ENCODE assay signal across 10 cellular contexts in genomic region chr19:35088514-35088913, GRCh38. TPM values are rescaled to one million over a fixed set of nuclear protein-coding genes. Genes with fewer than 3 reads are reported as not detected.
DNase-seq lines count a peak whose midpoint lies in the region; ATAC-seq and TF ChIP-seq lines count a peak whose summit lies in the region.
"Had no signal": no experiment of that assay in that cellular context is flagged by ENCODE, and none has a peak within 500 bp of the region (broad histone marks: within the 10 kb centered on the region; RNA-seq: fewer than 3 reads in every experiment).

No MANE protein-coding gene starts in this region.

- H3K27me3 ChIP-seq in PC-9 (ENCODE audit: insufficient read depth, low read depth), result no peaks in the 10 kb centered on the region

- no peaks in the 10 kb centered on the region for H3K9me3 ChIP-seq in PC-9 (ENCODE audit: insufficient read depth, low read depth)

- no peaks in the 10 kb centered on the region for H3K79me2 ChIP-seq in PC-9 (ENCODE audit: low read depth)

- peak overlapping the region in 2 of 8 donors; percentile 25 to 28 for H3K4me3 Mint-ChIP-seq in naive B cell
- no peak overlapping the region for H3K4me3 Mint-ChIP-seq in activated naive CD4-positive, alpha-beta T cell treated with anti-CD3 and anti-CD28 coated beads for 36 hours
- H3K4me3 Mint-ChIP-seq in activated CD4-positive, alpha-beta T cell treated with anti-CD3 and anti-CD28 coated beads, Interleukin-2, amount 10 ng/mL, durations not matched to agents 7 days and 5 days, result no peak overlapping the region
- H3K4me3 Mint-ChIP-seq: activated CD4-positive, alpha-beta T cell treated with anti-CD3 and anti-CD28 coated beads, Interleukin-2, amount 10 ng/mL, durations not matched to agents 24 days and 14 days had no signal

- peaks cover 49 to 74% (median 59%) of the 10 kb centered on the region in 3 donors for H3K4me1 Mint-ChIP-seq in naive B cell
- H3K4me1 Mint-ChIP-seq in activated naive CD4-positive, alpha-beta T cell treated with anti-CD3 and anti-CD28 coated beads for 36 hours (ENCODE audit: low read depth), result peaks cover 1% of the 10 kb centered on the region
- peaks cover 3% of the 10 kb centered on the region for H3K4me1 Mint-ChIP-seq in activated CD4-positive, alpha-beta T cell treated with anti-CD3 and anti-CD28 coated beads, Interleukin-2, amount 10 ng/mL, durations not matched to agents 7 days and 5 days
- H3K4me1 Mint-ChIP-seq: activated CD4-positive, alpha-beta T cell treated with anti-CD3 and anti-CD28 coated beads, Interleukin-2, amount 10 ng/mL, durations not matched to agents 24 days and 14 days had no signal

- intact Hi-C loops in PC-9 (cut with micrococcal nuclease; ENCODE audit: unreplicated experiment), result loop anchor here (1.0 to 2.0 kb wide), 2 partner anchors 20 to 52 kb away; no protein-coding TSS in a partner anchor
- intact Hi-C loops in activated naive CD4-positive, alpha-beta T cell treated with anti-CD3 and anti-CD28 coated beads for 36 hours (cut with micrococcal nuclease), result no loop called here

- POLR2A ChIA-PET in PC-9 (lab: Charles Lee; ENCODE audit: unreplicated experiment), result interaction anchor here (0.5 kb wide), 1 partner anchor 39 kb away, joined by 4 read pairs; no protein-coding TSS in a partner anchor
- POLR2A ChIA-PET in activated CD4-positive, alpha-beta T cell treated with anti-CD3 and anti-CD28 coated beads, Interleukin-2, amount 10 ng/mL, durations not matched to agents 7 days and 5 days (lab: Charles Lee), result no interaction called here

- no peak for ATAC-seq in naive B cell (ENCODE audit: low read depth in 2 of 2)
- no peak for ATAC-seq in GM19467 (IDR thresholded peaks at IDR 0.05; ENCODE audit: unreplicated experiment)

- no peaks in the 10 kb centered on the region for H3K27me3 Mint-ChIP-seq in naive B cell
- peaks cover 5% of the 10 kb centered on the region for H3K27me3 Mint-ChIP-seq in activated naive CD4-positive, alpha-beta T cell treated with anti-CD3 and anti-CD28 coated beads for 36 hours (ENCODE audit: low read depth)
- H3K27me3 Mint-ChIP-seq in activated CD4-positive, alpha-beta T cell treated with anti-CD3 and anti-CD28 coated beads, Interleukin-2, amount 10 ng/mL, durations not matched to agents 7 days and 5 days, result peaks cover 7% of the 10 kb centered on the region

- DNase-seq in Daoy (ENCODE audit: low read depth), result peak; percentile 94
- DNase-seq in PC-9, result peak; percentile 64 to 72
- peak; percentile 79 for DNase-seq in epidermal melanocyte (ENCODE audit: insufficient read length, low spot score)
- no peak for DNase-seq in naive B cell
- no peak for DNase-seq in activated naive CD4-positive, alpha-beta T cell treated with anti-CD3 and anti-CD28 coated beads for 36 hours
- DNase-seq in activated CD4-positive, alpha-beta T cell treated with anti-CD3 and anti-CD28 coated beads, Interleukin-2, amount 10 ng/mL, durations not matched to agents 7 days and 5 days, result no peak
- no peak for DNase-seq in mesenteric fat pad (ENCODE audit: low spot score)
- DNase-seq: activated CD4-positive, alpha-beta T cell treated with anti-CD3 and anti-CD28 coated beads, Interleukin-2, amount 10 ng/mL, durations not matched to agents 24 days and 14 days; hippocampal formation had no signal

- peak overlapping the region; percentile 41 to 96 (median 90) for H3K27ac Mint-ChIP-seq in naive B cell
- no peak overlapping the region for H3K27ac Mint-ChIP-seq in activated naive CD4-positive, alpha-beta T cell treated with anti-CD3 and anti-CD28 coated beads for 36 hours
- H3K27ac Mint-ChIP-seq in activated CD4-positive, alpha-beta T cell treated with anti-CD3 and anti-CD28 coated beads, Interleukin-2, amount 10 ng/mL, durations not matched to agents 7 days and 5 days, result no peak overlapping the region
- H3K27ac Mint-ChIP-seq: activated CD4-positive, alpha-beta T cell treated with anti-CD3 and anti-CD28 coated beads, Interleukin-2, amount 10 ng/mL, durations not matched to agents 24 days and 14 days had no signal

- 0 out of 2 replicates have a peak, but pooled peaks cover 4% of the 10 kb centered on the region for H3K4me1 ChIP-seq in PC-9 (replicated peaks; ENCODE audit: insufficient read depth)

- no peaks in the 10 kb centered on the region for H3K9me2 ChIP-seq in PC-9 (ENCODE audit: insufficient read depth)

- no peaks in the 10 kb centered on the region for H3K36me3 Mint-ChIP-seq in naive B cell
- H3K36me3 Mint-ChIP-seq in activated naive CD4-positive, alpha-beta T cell treated with anti-CD3 and anti-CD28 coated beads for 36 hours (ENCODE audit: low read depth), result no peaks in the 10 kb centered on the region
- H3K36me3 Mint-ChIP-seq in activated CD4-positive, alpha-beta T cell treated with anti-CD3 and anti-CD28 coated beads, Interleukin-2, amount 10 ng/mL, durations not matched to agents 7 days and 5 days (ENCODE audit: low read depth), result no peaks in the 10 kb centered on the region

- no peaks in the 10 kb centered on the region for H3K9me3 Mint-ChIP-seq in naive B cell
- no peaks in the 10 kb centered on the region for H3K9me3 Mint-ChIP-seq in activated naive CD4-positive, alpha-beta T cell treated with anti-CD3 and anti-CD28 coated beads for 36 hours
- H3K9me3 Mint-ChIP-seq in activated CD4-positive, alpha-beta T cell treated with anti-CD3 and anti-CD28 coated beads, Interleukin-2, amount 10 ng/mL, durations not matched to agents 7 days and 5 days, result no peaks in the 10 kb centered on the region
- H3K9me3 Mint-ChIP-seq: activated CD4-positive, alpha-beta T cell treated with anti-CD3 and anti-CD28 coated beads, Interleukin-2, amount 10 ng/mL, durations not matched to agents 24 days and 14 days had no signal

- no peak overlapping the region for H3K27ac ChIP-seq in PC-9

- H3K36me3 ChIP-seq in PC-9 (ENCODE audit: low read depth), result no peaks in the 10 kb centered on the region

- no TSS peak for BruUV-seq in PC-9 (replicated peaks; lab: Mats Ljungman, UMichigan)

- H3K4me2 ChIP-seq in PC-9, result no peak overlapping the region

- H4K20me1 ChIP-seq in PC-9 (ENCODE audit: insufficient read depth), result no peaks in the 10 kb centered on the region

- CTCF ChIA-PET in PC-9 (lab: Charles Lee), result no interaction called here
- CTCF ChIA-PET in activated naive CD4-positive, alpha-beta T cell treated with anti-CD3 and anti-CD28 coated beads for 36 hours (lab: Charles Lee), result interaction anchor here (0.6 to 3.9 kb wide), 3 partner anchors 45 to 112 kb away, joined by 3 to 23 read pairs (median 3); no protein-coding TSS in a partner anchor
- CTCF ChIA-PET in activated CD4-positive, alpha-beta T cell treated with anti-CD3 and anti-CD28 coated beads, Interleukin-2, amount 10 ng/mL, durations not matched to agents 7 days and 5 days (lab: Charles Lee), result interaction anchor here (0.8 to 1.1 kb wide), 2 partner anchors 12 to 23 kb away, joined by 3 read pairs; no protein-coding TSS in a partner anchor

- no peak overlapping the region for H2AFZ ChIP-seq in PC-9

- no peak overlapping the region for H3K4me3 ChIP-seq in PC-9

- H3F3A ChIP-seq in PC-9 (ENCODE audit: insufficient read depth, low read depth), result peaks cover 3% of the 10 kb centered on the region; the same call in 1 of the 2 replicates

- TF ChIP-seq CTCF in PC-9 (conservative IDR thresholded peaks at IDR 0.05), result no peak

RNA-seq across cellular contexts. Expression of gene FXYD3, which starts 27.1 kb away (rescaled TPM):
- not detected in 2 replicates for total RNA-seq in Daoy (2014; rRNA removed; shearing (Covaris generic))
- total RNA-seq in PC-9 (2021) (240 and 287 TPM in 2 replicates), mesenteric fat pad (1.3 TPM)
- not detected for polyA plus RNA-seq in naive B cell (ENCODE audit: low read depth in 6 of 6)
- not detected for total RNA-seq in activated naive CD4-positive, alpha-beta T cell treated with anti-CD3 and anti-CD28 coated beads for 36 hours
- not detected for total RNA-seq in activated CD4-positive, alpha-beta T cell treated with anti-CD3 and anti-CD28 coated beads, Interleukin-2, amount 10 ng/mL, durations not matched to agents 7 days and 5 days
- total RNA-seq: activated CD4-positive, alpha-beta T cell treated with anti-CD3 and anti-CD28 coated beads, Interleukin-2, amount 10 ng/mL, durations not matched to agents 24 days and 14 days had no signal

RNA-seq across cellular contexts. Expression of gene LGI4, which starts 46.3 kb away (rescaled TPM):
- not detected in 2 replicates for total RNA-seq in Daoy (2014; rRNA removed; shearing (Covaris generic))
- total RNA-seq in PC-9 (2021) (1.2 and 1.3 TPM in 2 replicates), mesenteric fat pad (7.7 TPM)
- polyA plus RNA-seq in naive B cell (ENCODE audit: low read depth in 6 of 6), result not detected
- 1 to 10 TPM; 1.1 to 1.7 TPM for total RNA-seq in activated naive CD4-positive, alpha-beta T cell treated with anti-CD3 and anti-CD28 coated beads for 36 hours
- total RNA-seq in activated CD4-positive, alpha-beta T cell treated with anti-CD3 and anti-CD28 coated beads, Interleukin-2, amount 10 ng/mL, durations not matched to agents 7 days and 5 days, result under 1 TPM; 0.37 to 0.40 TPM

RNA-seq across cellular contexts. Expression of gene HPN, which starts 47.0 kb away (rescaled TPM):
- not detected in 2 replicates for total RNA-seq in Daoy (2014; rRNA removed; shearing (Covaris generic))
- total RNA-seq in PC-9 (2021) (12.3 and 19.2 TPM in 2 replicates), mesenteric fat pad (1.4 TPM)
- polyA plus RNA-seq in naive B cell (ENCODE audit: low read depth in 6 of 6), result not detected
- total RNA-seq in activated naive CD4-positive, alpha-beta T cell treated with anti-CD3 and anti-CD28 coated beads for 36 hours, result not detected
- not detected for total RNA-seq in activated CD4-positive, alpha-beta T cell treated with anti-CD3 and anti-CD28 coated beads, Interleukin-2, amount 10 ng/mL, durations not matched to agents 7 days and 5 days

RNA-seq across cellular contexts. Expression of gene FXYD1, which starts 50.1 kb away (rescaled TPM):
- not detected in 2 replicates for total RNA-seq in Daoy (2014; rRNA removed; shearing (Covaris generic))
- total RNA-seq in PC-9 (2021) (not detected in 2 replicates), mesenteric fat pad (47.3 TPM)
- polyA plus RNA-seq in naive B cell (ENCODE audit: low read depth in 6 of 6), result 1 to 10 TPM; 1.0 to 2.7 (median 1.2) TPM
- 1 to 10 TPM; 3.3 to 3.4 TPM for total RNA-seq in activated naive CD4-positive, alpha-beta T cell treated with anti-CD3 and anti-CD28 coated beads for 36 hours
- total RNA-seq in activated CD4-positive, alpha-beta T cell treated with anti-CD3 and anti-CD28 coated beads, Interleukin-2, amount 10 ng/mL, durations not matched to agents 7 days and 5 days, result 1 to 10 TPM; 1.0 to 1.8 TPM

RNA-seq across cellular contexts. Expression of gene FXYD7, which starts 54.5 kb away (rescaled TPM):
- total RNA-seq in Daoy (2014; rRNA removed; shearing (Covaris generic)), result 0.29 TPM in 1 of 2 replicates, not detected in the other
- total RNA-seq in PC-9 (2021) (not detected in 2 replicates), mesenteric fat pad (0.48 TPM)
- 1 to 10 TPM; 2.0 to 4.5 (median 3.4) TPM for polyA plus RNA-seq in naive B cell (ENCODE audit: low read depth in 6 of 6)
- 1 to 10 TPM in 1 of 2 experiments, under 1 TPM in 1; 0.54 to 1.2 TPM for total RNA-seq in activated naive CD4-positive, alpha-beta T cell treated with anti-CD3 and anti-CD28 coated beads for 36 hours
- 1 to 10 TPM; 4.5 to 5.0 TPM for total RNA-seq in activated CD4-positive, alpha-beta T cell treated with anti-CD3 and anti-CD28 coated beads, Interleukin-2, amount 10 ng/mL, durations not matched to agents 7 days and 5 days

Comparison
In these comparisons a context has a peak if more than half of its experiments do, and no peak if none do; other contexts are left out.
1. DNase-seq: peak in Daoy (single experiment), PC-9 (2 of 2) and epidermal melanocyte (single experiment); none in naive B cell (single experiment), activated naive CD4-positive, alpha-beta T cell treated with anti-CD3 and anti-CD28 coated beads for 36 hours (single experiment), activated CD4-positive, alpha-beta T cell treated with anti-CD3 and anti-CD28 coated beads, Interleukin-2, amount 10 ng/mL, durations not matched to agents 7 days and 5 days (single experiment) and mesenteric fat pad (single experiment).
2. H3K27ac Mint-ChIP-seq: peak in naive B cell (6 of 6); none in activated naive CD4-positive, alpha-beta T cell treated with anti-CD3 and anti-CD28 coated beads for 36 hours (single experiment) and activated CD4-positive, alpha-beta T cell treated with anti-CD3 and anti-CD28 coated beads, Interleukin-2, amount 10 ng/mL, durations not matched to agents 7 days and 5 days (single experiment).
3. RNA of gene FXYD3, which starts 27.1 kb away (total RNA-seq): 240 to 287 TPM in PC-9; 1.3 TPM in mesenteric fat pad (single experiment), not detected in Daoy, not detected in activated naive CD4-positive, alpha-beta T cell treated with anti-CD3 and anti-CD28 coated beads for 36 hours and not detected in activated CD4-positive, alpha-beta T cell treated with anti-CD3 and anti-CD28 coated beads, Interleukin-2, amount 10 ng/mL, durations not matched to agents 7 days and 5 days; every median in the first group is over 100 times any median in the second.